Comparison of ENCODE assay signal across 22 cellular contexts in genomic region chr1:218527737-218528136, GRCh38.
"Had no signal": no experiment of that assay in that cellular context is flagged by ENCODE, and none has a peak within 500 bp of the region (broad histone marks: within the 10 kb centered on the region; RNA-seq: fewer than 3 reads in every experiment).

No MANE protein-coding gene starts in this region.

- H3K27ac ChIP-seq: cardiac muscle cell, dorsolateral prefrontal cortex, gastrocnemius medialis, ovary, psoas muscle, spleen, tibial artery had no signal

- ATAC-seq: activated CD4-positive, alpha-beta T cell treated with anti-CD3 and anti-CD28 coated beads for 36 hours; gastrocnemius medialis; left ventricle myocardium superior; naive thymus-derived CD8-positive, alpha-beta T cell; psoas muscle; sciatic nerve had no signal

- H3K4me3 ChIP-seq: cardiac muscle cell, dorsolateral prefrontal cortex, gastrocnemius medialis, ovary, psoas muscle, spleen, tibial artery had no signal

- DNase-seq: activated CD4-positive, alpha-beta T cell treated with anti-CD3 and anti-CD28 coated beads for 36 hours; activated CD4-positive, alpha-beta T cell treated with anti-CD3 and anti-CD28 coated beads, Interleukin-2, amount 50 U/mL, for 48 hours; activated gamma-delta T cell; amniotic stem cell; dorsolateral prefrontal cortex; endodermal cell; gastrocnemius medialis; head of caudate nucleus; kidney glomerular epithelial cell; left ventricle myocardium superior; mesendoderm; naive thymus-derived CD8-positive, alpha-beta T cell; ovary; psoas muscle; spleen; stimulated activated CD4-positive, alpha-beta T cell treated with anti-CD3 and anti-CD28 coated beads, Interleukin-1b, Interleukin-23, amount 100 ng/mL, for 48 hours; stimulated activated CD8-positive, alpha-beta memory T cell treated with anti-CD3 and anti-CD28 coated beads, Interleukin-4, amount 100 ng/mL, for 48 hours; stimulated activated naive CD4-positive, alpha-beta T cell; SW 1271; tibial artery had no signal

- H3K27me3 ChIP-seq: cardiac muscle cell, gastrocnemius medialis, ovary, tibial artery had no signal

- H3K4me1 ChIP-seq: spleen had no signal

- H3K9me3 ChIP-seq: gastrocnemius medialis, ovary, psoas muscle, spleen, tibial artery had no signal

- H3K36me3 ChIP-seq: cardiac muscle cell, gastrocnemius medialis, ovary, spleen, tibial artery had no signal
